Comparison of ENCODE assay signal across 20 cellular contexts in genomic region chr6:20198764-20199174, GRCh38. TPM values are rescaled to one million over a fixed set of nuclear protein-coding genes. Genes with fewer than 3 reads are reported as not detected.
A peak's percentile ranks its signal among the peaks of the same experiment; 100 is the strongest.
DNase-seq lines count a peak whose midpoint lies in the region; ATAC-seq and TF ChIP-seq lines count a peak whose summit lies in the region.
"Had no signal": no experiment of that assay in that cellular context is flagged by ENCODE, and none has a peak within 500 bp of the region (broad histone marks: within the 10 kb centered on the region; RNA-seq: fewer than 3 reads in every experiment).

No MANE protein-coding gene starts in this region.

- ATAC-seq in mucosa of descending colon (peak; percentile 94), HG02852 (IDR thresholded peaks at IDR 0.05; ENCODE audit: unreplicated experiment) (no peak)
- ATAC-seq: naive thymus-derived CD4-positive, alpha-beta T cell; stimulated activated naive CD8-positive, alpha-beta T cell treated with anti-CD3 and anti-CD28 coated beads, Interleukin-15, Interleukin-2, amounts not matched to agents 100 U/mL and 50 U/mL, for 24 hours had no signal

- DNase-seq in T-helper 2 cell treated with Interferon-gamma antibody and Interleukin-4, amounts not matched to agents 5 μg/mL and 100 μg/mL, for 36 hours (ENCODE audit: low spot score), result no peak
- DNase-seq in T-helper 2 cell (no peak), mucosa of descending colon (peak in 1 of 3 donors; percentile 81), middle frontal gyrus (ENCODE audit: extremely low spot score, low spot score) (no peak), posterior cingulate gyrus (no peak)
- DNase-seq in activated CD8-positive, alpha-beta memory T cell treated with anti-CD3 and anti-CD28 coated beads for 24 hours, result no peak
- DNase-seq: activated CD4-positive, alpha-beta T cell treated with anti-CD3 and anti-CD28 coated beads, Interleukin-2, amount 50 U/mL, for 4 hours; activated naive CD4-positive, alpha-beta T cell treated with anti-CD3 and anti-CD28 coated beads, Interleukin-2, amount 50 U/mL, for 16 hours; activated T-cell treated with anti-CD3 and anti-CD28 coated beads, Interleukin-2, amount 50 U/mL, for 24 hours; endodermal cell; naive thymus-derived CD4-positive, alpha-beta T cell; NCI-H1417; PC-9; stimulated activated CD4-positive, alpha-beta T cell treated with anti-CD3 and anti-CD28 coated beads, Interleukin-2, amount 100 ng/mL, for 24 hours; stimulated activated naive CD8-positive, alpha-beta T cell treated with anti-CD3 and anti-CD28 coated beads, Interleukin-15, Interleukin-2, amounts not matched to agents 100 U/mL and 50 U/mL, for 24 hours; upper lobe of left lung had no signal

- peak overlapping the region; percentile 10 for H3K27ac ChIP-seq in VCaP
- H3K27ac ChIP-seq: BLaER1 treated with 17β-estradiol and CSF1 and Interleukin-3, amounts not matched to agents 10 nM and 100 nM; PC-9; upper lobe of left lung had no signal

- no peak overlapping the region for H3K4me3 ChIP-seq in mucosa of descending colon
- H3K4me3 ChIP-seq: BLaER1 treated with 17β-estradiol and CSF1 and Interleukin-3, amounts not matched to agents 10 nM and 100 nM; lung; PC-9; upper lobe of left lung had no signal

- no peaks in the 10 kb centered on the region for H3K36me3 ChIP-seq in mucosa of descending colon (ENCODE audit: low read depth)
- H3K36me3 ChIP-seq: upper lobe of left lung had no signal

- TF ChIP-seq CTCF in VCaP (conservative IDR thresholded peaks at IDR 0.05) (no peak), mucosa of descending colon (IDR thresholded peaks at IDR 0.05) (no peak)

- intact Hi-C loops in mucosa of descending colon (cut with DNase I, micrococcal nuclease) (no loop called here), posterior cingulate gyrus (cut with DNase I) (no loop called here)

- peaks cover 35% of the 10 kb centered on the region for H3K36me3 Mint-ChIP-seq in T-helper 2 cell treated with Interferon-gamma antibody and Interleukin-4, amounts not matched to agents 5 μg/mL and 100 μg/mL, for 36 hours (ENCODE audit: low read depth)

- H3K27me3 Mint-ChIP-seq in T-helper 2 cell treated with Interferon-gamma antibody and Interleukin-4, amounts not matched to agents 5 μg/mL and 100 μg/mL, for 36 hours (ENCODE audit: low read depth), result no peaks in the 10 kb centered on the region
- H3K27me3 Mint-ChIP-seq: activated T-cell treated with anti-CD3 and anti-CD28 coated beads, Interleukin-2, amount 50 U/mL, for 24 hours; naive thymus-derived CD4-positive, alpha-beta T cell had no signal

- peak overlapping the region; percentile 3 for H3K27ac Mint-ChIP-seq in T-helper 2 cell treated with Interferon-gamma antibody and Interleukin-4, amounts not matched to agents 5 μg/mL and 100 μg/mL, for 36 hours
- H3K27ac Mint-ChIP-seq: activated T-cell treated with anti-CD3 and anti-CD28 coated beads, Interleukin-2, amount 50 U/mL, for 24 hours; endodermal cell; naive thymus-derived CD4-positive, alpha-beta T cell had no signal

- H3K9me3 Mint-ChIP-seq in T-helper 2 cell treated with Interferon-gamma antibody and Interleukin-4, amounts not matched to agents 5 μg/mL and 100 μg/mL, for 36 hours, result no peaks in the 10 kb centered on the region
- H3K9me3 Mint-ChIP-seq: activated T-cell treated with anti-CD3 and anti-CD28 coated beads, Interleukin-2, amount 50 U/mL, for 24 hours; naive thymus-derived CD4-positive, alpha-beta T cell had no signal

- peaks cover 37% of the 10 kb centered on the region for H3K4me1 ChIP-seq in mucosa of descending colon (ENCODE audit: low read depth)

- no peaks in the 10 kb centered on the region for H3K9me3 ChIP-seq in mucosa of descending colon
- H3K9me3 ChIP-seq: BLaER1 treated with 17β-estradiol and CSF1 and Interleukin-3, amounts not matched to agents 10 nM and 100 nM; upper lobe of left lung had no signal

- no peak overlapping the region for H3K4me3 Mint-ChIP-seq in T-helper 2 cell treated with Interferon-gamma antibody and Interleukin-4, amounts not matched to agents 5 μg/mL and 100 μg/mL, for 36 hours
- H3K4me3 Mint-ChIP-seq: activated T-cell treated with anti-CD3 and anti-CD28 coated beads, Interleukin-2, amount 50 U/mL, for 24 hours; endodermal cell; naive thymus-derived CD4-positive, alpha-beta T cell had no signal

- peaks cover 47% of the 10 kb centered on the region for H3K4me1 Mint-ChIP-seq in T-helper 2 cell treated with Interferon-gamma antibody and Interleukin-4, amounts not matched to agents 5 μg/mL and 100 μg/mL, for 36 hours (ENCODE audit: low read depth)

RNA-seq across cellular contexts. Expression of gene MBOAT1, which starts 13.5 kb away (rescaled TPM):
- 10 to 100 TPM; 33.7 to 77.0 (median 54.4) TPM for total RNA-seq in mucosa of descending colon
